ENCODE assay signal across 17 cellular contexts in the genomic region with DNA sequence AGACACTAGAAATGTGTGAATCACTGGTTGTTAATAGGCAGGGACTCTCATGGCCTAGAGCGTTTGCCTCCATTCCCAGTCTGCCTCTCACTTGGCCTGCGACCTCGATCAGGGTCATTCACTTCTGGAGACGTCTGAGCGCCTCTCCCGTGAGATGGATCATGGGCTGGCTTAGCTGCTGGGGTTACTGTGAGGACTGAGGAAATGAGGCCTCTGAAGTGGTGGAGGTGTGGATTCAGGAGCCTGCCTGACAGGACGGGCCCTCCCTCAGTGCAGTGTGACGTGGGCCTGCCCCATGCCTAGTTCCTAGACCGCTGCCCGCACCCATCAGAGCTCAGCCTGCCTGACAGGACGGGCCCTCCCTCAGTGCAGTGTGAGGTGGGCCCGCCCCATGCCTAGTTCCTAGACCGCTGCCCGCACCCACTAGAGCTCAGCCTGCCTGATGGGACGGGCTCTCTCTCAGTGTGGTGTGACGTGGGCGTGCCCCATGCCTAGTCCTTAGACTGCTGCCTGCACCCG.
DNase-seq lines count a peak whose midpoint lies in the region; ATAC-seq and TF ChIP-seq lines count a peak whose summit lies in the region.
"Had no signal": no experiment of that assay in that cellular context is flagged by ENCODE, and none has a peak within 500 bp of the region (broad histone marks: within the 10 kb centered on the region; RNA-seq: fewer than 3 reads in every experiment).

No MANE protein-coding gene starts in this region.

- no peaks in the 10 kb centered on the region for H3K9me3 Mint-ChIP-seq in Caco-2 (ENCODE audit: unreplicated experiment)
- H3K9me3 Mint-ChIP-seq in nephron progenitor cell: no peaks in the 10 kb centered on the region
- H3K9me3 Mint-ChIP-seq: stimulated activated naive CD8-positive, alpha-beta T cell treated with anti-CD3 and anti-CD28 coated beads, Interleukin-15, Interleukin-2, amounts not matched to agents 100 ng/mL and 50 ng/mL, for 24 hours had no signal

- H3K36me3 ChIP-seq in Caco-2 (ENCODE audit: control insufficient read depth, insufficient read depth, low read length): peaks cover 1% of the 10 kb centered on the region; the same call in 1 of the 2 replicates
- H3K36me3 ChIP-seq in PC-3 (ENCODE audit: low read depth, low read length): peaks cover 3% of the 10 kb centered on the region; the same call in 1 of the 2 replicates

- H3K27ac ChIP-seq in PC-3 (ENCODE audit: low read length): peak overlapping the region; percentile 84

- intact Hi-C loops in Caco-2 (cut with micrococcal nuclease; ENCODE audit: unreplicated experiment): no loop called here
- intact Hi-C loops in PC-3 (cut with micrococcal nuclease): no loop called here

- no peak for DNase-seq in Caco-2
- no peak for DNase-seq in PC-3
- DNase-seq in fibroblast of villous mesenchyme (ENCODE audit: low read depth): peak; percentile 39
- DNase-seq in nephron progenitor cell: peak; percentile 36
- no peak for DNase-seq in stimulated activated CD4-positive, alpha-beta T cell treated with anti-CD3 and anti-CD28 coated beads, Interleukin-1b, Interleukin-23, amount 100 ng/mL, for 48 hours
- DNase-seq in activated CD4-positive, CD25-positive, alpha-beta regulatory T cell (lab: John Stamatoyannopoulos, UW): no peak
- DNase-seq in HuH-7.5 (ENCODE audit: low spot score): no peak
- DNase-seq: BE2C, erythroblast, hippocampal formation, midbrain, NCI-H1092 treated with DMSO at 0.1 percent for 48 hours, NCI-H345, retina had no signal

- H3K36me3 Mint-ChIP-seq in Caco-2 (ENCODE audit: insufficient read depth, unreplicated experiment) (peaks cover 2% of the 10 kb centered on the region), nephron progenitor cell (ENCODE audit: low read depth) (peaks cover 35% of the 10 kb centered on the region)

- BruUV-seq in Caco-2 (replicated peaks; lab: Mats Ljungman, UMichigan) (no TSS peak), PC-3 (replicated peaks; lab: Mats Ljungman, UMichigan) (no TSS peak)

- POLR2A ChIA-PET in Caco-2 (lab: Charles Lee): no interaction called here
- POLR2A ChIA-PET in PC-3 (lab: Charles Lee; ENCODE audit: unreplicated experiment): no interaction called here

- no peak overlapping the region for H2AFZ ChIP-seq in PC-3 (ENCODE audit: low read length)

- H3K27ac Mint-ChIP-seq in Caco-2 (ENCODE audit: unreplicated experiment) (peak overlapping the region; percentile 21), nephron progenitor cell (peak overlapping the region; percentile 82)
- H3K27ac Mint-ChIP-seq: stimulated activated naive CD8-positive, alpha-beta T cell treated with anti-CD3 and anti-CD28 coated beads, Interleukin-15, Interleukin-2, amounts not matched to agents 100 ng/mL and 50 ng/mL, for 24 hours had no signal

- H3K4me3 ChIP-seq in Caco-2 (ENCODE audit: low read depth, low read length) (no peak overlapping the region), PC-3 (ENCODE audit: low read length) (no peak overlapping the region), fibroblast of villous mesenchyme (ENCODE audit: low read depth, low read length) (no peak overlapping the region)

- TF ChIP-seq CTCF in Caco-2 (IDR thresholded peaks at IDR 0.05; ENCODE audit: insufficient read depth in 1 of 2, low read depth in 1 of 2, low read length in 1 of 2, severe bottlenecking in 1 of 2, unreplicated experiment in 1 of 2) (no peak), PC-3 (conservative IDR thresholded peaks at IDR 0.05; ENCODE audit: low read depth, low read length) (no peak), fibroblast of villous mesenchyme (IDR thresholded peaks at IDR 0.05; ENCODE audit: insufficient read depth, low read depth, low read length) (no peak), nephron progenitor cell (IDR thresholded peaks at IDR 0.05) (no peak)

- CTCF ChIA-PET in Caco-2 (lab: Charles Lee) (no interaction called here), PC-3 (lab: Charles Lee) (interaction anchor here (0.7 kb wide), 1 partner anchor 62 kb away, joined by 3 read pairs; a partner anchor contains a TSS)

- H3K4me3 Mint-ChIP-seq in Caco-2 (ENCODE audit: unreplicated experiment): no peak overlapping the region
- H3K4me3 Mint-ChIP-seq in nephron progenitor cell: no peak overlapping the region
- H3K4me3 Mint-ChIP-seq: stimulated activated naive CD8-positive, alpha-beta T cell treated with anti-CD3 and anti-CD28 coated beads, Interleukin-15, Interleukin-2, amounts not matched to agents 100 ng/mL and 50 ng/mL, for 24 hours had no signal

- H3K9me2 ChIP-seq in PC-3 (replicated peaks; ENCODE audit: low read length): no peaks in the 10 kb centered on the region

- H3K9me3 ChIP-seq in Caco-2 (no peaks in the 10 kb centered on the region), PC-3 (ENCODE audit: low read length) (no peaks in the 10 kb centered on the region)
- H3K9me3 ChIP-seq: BE2C had no signal

- no peaks in the 10 kb centered on the region for H3K27me3 Mint-ChIP-seq in Caco-2 (ENCODE audit: insufficient read depth, unreplicated experiment)
- H3K27me3 Mint-ChIP-seq in nephron progenitor cell (ENCODE audit: low read depth, poor library complexity): peaks cover 7% of the 10 kb centered on the region
- H3K27me3 Mint-ChIP-seq: stimulated activated naive CD8-positive, alpha-beta T cell treated with anti-CD3 and anti-CD28 coated beads, Interleukin-15, Interleukin-2, amounts not matched to agents 100 ng/mL and 50 ng/mL, for 24 hours had no signal

- no peaks in the 10 kb centered on the region for H3K4me1 ChIP-seq in Caco-2
- H3K4me1 ChIP-seq in PC-3 (ENCODE audit: insufficient read depth, low read length): peaks cover 20% of the 10 kb centered on the region
- H3K4me1 ChIP-seq: BE2C had no signal

- no peaks in the 10 kb centered on the region for H3K79me2 ChIP-seq in PC-3 (ENCODE audit: low read length)

- H3K9ac ChIP-seq in PC-3 (ENCODE audit: low read length): peak overlapping the region; percentile 67

- ATAC-seq in PC-3: no peak; the same call in 1 of the 2 replicates
- no peak for ATAC-seq in GM19023 (IDR thresholded peaks at IDR 0.05; ENCODE audit: unreplicated experiment)
- ATAC-seq: HCT116 had no signal

- H3K4me2 ChIP-seq in PC-3 (ENCODE audit: low read length): no peak overlapping the region

- H3F3A ChIP-seq in PC-3 (ENCODE audit: low read length, unreplicated experiment): no peaks in the 10 kb centered on the region

- H3K4me1 Mint-ChIP-seq in Caco-2 (ENCODE audit: low read depth, unreplicated experiment) (no peaks in the 10 kb centered on the region), nephron progenitor cell (peaks cover 52% of the 10 kb centered on the region)

- H3K27me3 ChIP-seq in Caco-2 (replicated peaks; ENCODE audit: control insufficient read depth, insufficient read depth, low read length) (no peaks in the 10 kb centered on the region), PC-3 (ENCODE audit: low read length) (no peaks in the 10 kb centered on the region)
- H3K27me3 ChIP-seq: BE2C had no signal

- H4K20me1 ChIP-seq in PC-3 (ENCODE audit: low read length): no peaks in the 10 kb centered on the region

Comparison
In these comparisons a context has a peak if more than half of its experiments do, and no peak if none do; other contexts are left out.
1. DNase-seq: peak in fibroblast of villous mesenchyme (single experiment) and nephron progenitor cell (single experiment); none in Caco-2 (0 of 2), PC-3 (single experiment), stimulated activated CD4-positive, alpha-beta T cell treated with anti-CD3 and anti-CD28 coated beads, Interleukin-1b, Interleukin-23, amount 100 ng/mL, for 48 hours (single experiment), activated CD4-positive, CD25-positive, alpha-beta regulatory T cell (0 of 4) and HuH-7.5 (single experiment).